In the genomic region with DNA sequence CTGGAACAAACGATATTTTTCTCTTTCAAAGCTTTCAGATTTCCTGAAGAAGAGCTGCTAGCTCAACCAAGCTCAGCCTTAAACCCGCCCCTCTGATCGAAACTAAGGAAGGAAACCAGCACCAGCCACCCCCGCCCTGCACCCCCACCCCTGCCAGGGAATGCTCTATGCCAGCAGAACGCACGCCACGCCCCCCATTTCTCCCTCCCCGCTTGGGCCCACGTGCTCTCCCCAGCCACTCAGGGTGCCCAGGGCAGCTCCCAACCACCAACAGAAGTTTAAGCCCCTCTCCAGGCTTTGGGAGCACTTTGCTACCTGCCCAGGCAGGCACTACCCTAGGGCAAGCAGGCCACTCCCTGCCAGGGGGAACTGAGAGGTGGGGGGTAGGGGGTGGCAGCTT, we compare ENCODE assay signal across 10 cellular contexts. TPM values are rescaled to one million over a fixed set of nuclear protein-coding genes. Genes with fewer than 3 reads are reported as not detected.
A peak's percentile ranks its signal among the peaks of the same experiment; 100 is the strongest.
DNase-seq lines count a peak whose midpoint lies in the region; ATAC-seq, FAIRE-seq and TF ChIP-seq lines count a peak whose summit lies in the region.
"Had no signal": no experiment of that assay in that cellular context is flagged by ENCODE, and none has a peak within 500 bp of the region (broad histone marks: within the 10 kb centered on the region; RNA-seq: fewer than 3 reads in every experiment).

No MANE protein-coding gene starts in this region.

- no peaks in the 10 kb centered on the region for H3K9me3 Mint-ChIP-seq in CD14-positive monocyte
- no peaks in the 10 kb centered on the region for H3K9me3 Mint-ChIP-seq in dendritic cell treated with granulocyte-macrophage colony-stimulating factor and Interleukin-4, amounts not matched to agents 40 ng/mL and 50 ng/mL, for 4 days
- H3K9me3 Mint-ChIP-seq in chondrocyte (ENCODE audit: low read depth): no peaks in the 10 kb centered on the region

- TF ChIP-seq CTCF in CD14-positive monocyte (IDR thresholded peaks at IDR 0.05) (no peak), pancreas (IDR thresholded peaks at IDR 0.05) (no peak), chondrocyte (IDR thresholded peaks at IDR 0.05) (no peak)

- no peak overlapping the region for H3K4me3 ChIP-seq in pancreas

- intact Hi-C loops in CD14-positive monocyte (cut with micrococcal nuclease) (no loop called here), pancreas (cut with DNase I) (loop anchor here in 2 of 3 donors (5.0 to 10.0 kb wide), 4 partner anchors 285 to 720 kb away; no protein-coding TSS in a partner anchor)
- intact Hi-C loops in dendritic cell treated with granulocyte-macrophage colony-stimulating factor and Interleukin-4, amounts not matched to agents 40 ng/mL and 50 ng/mL, for 4 days (cut with micrococcal nuclease): no loop called here

- no peak overlapping the region for H3K27ac ChIP-seq in pancreas
- H3K27ac ChIP-seq: neutrophil had no signal

- H3K4me1 Mint-ChIP-seq in CD14-positive monocyte: peaks cover 37% of the 10 kb centered on the region
- peaks cover 66% of the 10 kb centered on the region for H3K4me1 Mint-ChIP-seq in dendritic cell treated with granulocyte-macrophage colony-stimulating factor and Interleukin-4, amounts not matched to agents 40 ng/mL and 50 ng/mL, for 4 days (ENCODE audit: low read depth)
- H3K4me1 Mint-ChIP-seq in chondrocyte (ENCODE audit: low read depth): peaks cover 33% of the 10 kb centered on the region

- ATAC-seq in pancreas (peak in 3 of 4 donors; percentile 31 to 47 (median 34)), GM21515 (IDR thresholded peaks at IDR 0.05; ENCODE audit: unreplicated experiment) (no peak), GM21576 (IDR thresholded peaks at IDR 0.05; ENCODE audit: unreplicated experiment) (no peak)

- FAIRE-seq in pancreas (lab: Jason Lieb, UNC): no peak
- FAIRE-seq in urothelium cell line (lab: Jason Lieb, UNC): no peak

- peak overlapping the region in 4 of 7 donors; percentile 1 to 68 (median 29) for H3K27ac Mint-ChIP-seq in CD14-positive monocyte
- H3K27ac Mint-ChIP-seq in dendritic cell treated with granulocyte-macrophage colony-stimulating factor and Interleukin-4, amounts not matched to agents 40 ng/mL and 50 ng/mL, for 4 days: peak overlapping the region; percentile 87
- H3K27ac Mint-ChIP-seq in chondrocyte (ENCODE audit: unreplicated experiment): no peak overlapping the region

- H3K36me3 Mint-ChIP-seq in CD14-positive monocyte: no peaks in the 10 kb centered on the region
- no peaks in the 10 kb centered on the region for H3K36me3 Mint-ChIP-seq in dendritic cell treated with granulocyte-macrophage colony-stimulating factor and Interleukin-4, amounts not matched to agents 40 ng/mL and 50 ng/mL, for 4 days (ENCODE audit: low read depth)
- H3K36me3 Mint-ChIP-seq in chondrocyte (ENCODE audit: low read depth): no peaks in the 10 kb centered on the region

- H3K36me3 ChIP-seq in pancreas: no peaks in the 10 kb centered on the region
- H3K36me3 ChIP-seq: neutrophil had no signal

- no peaks in the 10 kb centered on the region for H3K4me1 ChIP-seq in pancreas

- H3K27me3 Mint-ChIP-seq in CD14-positive monocyte (ENCODE audit: low read depth in 3 of 3): peaks cover 3 to 7% (median 5%) of the 10 kb centered on the region in 3 donors
- H3K27me3 Mint-ChIP-seq in dendritic cell treated with granulocyte-macrophage colony-stimulating factor and Interleukin-4, amounts not matched to agents 40 ng/mL and 50 ng/mL, for 4 days: no peaks in the 10 kb centered on the region
- no peaks in the 10 kb centered on the region for H3K27me3 Mint-ChIP-seq in chondrocyte (ENCODE audit: low read depth)

- no peaks in the 10 kb centered on the region for H3K27me3 ChIP-seq in pancreas

- DNase-seq in CD14-positive monocyte (ENCODE audit: low spot score) (peak; percentile 67), NCI-H510A treated with DMSO at 0.1 percent for 48 hours (lab: John Stamatoyannopoulos, UW) (peak; percentile 11), pancreas (peak in 2 of 6 donors; percentile 46), chondrocyte (ENCODE audit: low spot score) (no peak), urothelium cell line (ENCODE audit: low spot score) (no peak)

- no peaks in the 10 kb centered on the region for H3K9me3 ChIP-seq in pancreas
- H3K9me3 ChIP-seq: neutrophil had no signal

- peak overlapping the region in 1 of 2 donors; percentile 77 for H3K4me3 Mint-ChIP-seq in CD14-positive monocyte
- peak overlapping the region; percentile 67 for H3K4me3 Mint-ChIP-seq in dendritic cell treated with granulocyte-macrophage colony-stimulating factor and Interleukin-4, amounts not matched to agents 40 ng/mL and 50 ng/mL, for 4 days
- H3K4me3 Mint-ChIP-seq in chondrocyte (ENCODE audit: unreplicated experiment): no peak overlapping the region

- WGBS in pancreas, 2 donors: 44 to 60% methylated on average over 9 of the region's 9 CpGs

RNA-seq across cellular contexts. Expression of a gene that starts 18.8 kb away (rescaled TPM):
- polyA plus RNA-seq in CD14-positive monocyte: not detected
- under 1 TPM in 2 of 6 donors, not detected in 4; 0.35 to 0.56 TPM for total RNA-seq in pancreas
- 1 to 10 TPM in 1 of 2 donors, under 1 TPM in 1; 0.27 to 1.1 TPM for polyA plus RNA-seq in pancreas
- total RNA-seq in chondrocyte: not detected in 3 replicates
- total RNA-seq: fibroblast of villous mesenchyme had no signal

RNA-seq across cellular contexts. Expression of a gene that starts 33.5 kb away (rescaled TPM):
- not detected for polyA plus RNA-seq in CD14-positive monocyte
- total RNA-seq in pancreas: under 1 TPM in 1 of 6 donors, not detected in 5; 0.09 TPM
- not detected for polyA plus RNA-seq in pancreas
- total RNA-seq in chondrocyte: 0.10 to 0.31 TPM (median 0.19 TPM) in 3 replicates
- total RNA-seq: fibroblast of villous mesenchyme had no signal

RNA-seq across cellular contexts. Expression of a gene that starts 37.2 kb away (rescaled TPM):
- polyA plus RNA-seq in CD14-positive monocyte (under 1 TPM in 1 of 2 donors, not detected in 1; 0.39 TPM), pancreas (100 to 1,000 TPM; 698 to 759 TPM)
- total RNA-seq in pancreas (100 to 1,000 TPM; 317 to 789 (median 496) TPM), chondrocyte (11.3 to 15.7 TPM (median 13.0 TPM) in 3 replicates)

RNA-seq across cellular contexts. Expression of a gene that starts 53.7 kb away (rescaled TPM):
- not detected for polyA plus RNA-seq in CD14-positive monocyte
- total RNA-seq in pancreas: under 1 TPM in 5 of 6 donors, not detected in 1; 0.09 to 0.28 (median 0.20) TPM
- 1 to 10 TPM; 1.3 to 1.9 TPM for polyA plus RNA-seq in pancreas
- 0.41 to 0.90 TPM in 2 of 3 replicates, not detected in the other for total RNA-seq in chondrocyte
- total RNA-seq: fibroblast of villous mesenchyme had no signal

Comparison
In these comparisons a context has a peak if more than half of its experiments do, and no peak if none do; other contexts are left out.
1. DNase-seq: peak in CD14-positive monocyte (single experiment) and NCI-H510A treated with DMSO at 0.1 percent for 48 hours (single experiment); none in chondrocyte (single experiment) and urothelium cell line (single experiment).
2. ATAC-seq: peak in pancreas (3 of 4); none in GM21515 (single experiment) and GM21576 (single experiment).
3. RNA of a gene that starts 37.2 kb away (total RNA-seq): 317 to 789 TPM in pancreas; 11.3 to 15.7 TPM in chondrocyte; every median in the first group is over 10 times any median in the second.
4. intact Hi-C loops: an anchor here in pancreas (5.0 to 10.0 kb wide); none called in CD14-positive monocyte and dendritic cell treated with granulocyte-macrophage colony-stimulating factor and Interleukin-4, amounts not matched to agents 40 ng/mL and 50 ng/mL, for 4 days.